In genomic region chr18:58400337-58400885, GRCh38 we compare ENCODE assay signal across 1 cellular context.
TF ChIP-seq lines count a peak whose summit lies in the region.

No MANE protein-coding gene starts in this region.

TF ChIP-seq in HepG2, 621 proteins besides CTCF, POLR2A, EP300 and RAD21 (continued from another document and continues in another):
- TF ChIP-seq ZBTB26 (CRISPR knock-in tag; IDR thresholded peaks at IDR 0.05; ENCODE audit: borderline replicate concordance) (no peak), ZNF562 (CRISPR knock-in tag; IDR thresholded peaks at IDR 0.05; ENCODE audit: borderline replicate concordance) (no peak), ZNF839 (CRISPR knock-in tag; IDR thresholded peaks at IDR 0.05; ENCODE audit: borderline replicate concordance) (no peak), ELF1 (CRISPR knock-in tag; IDR thresholded peaks at IDR 0.05) (no peak), ZNF24 (IDR thresholded peaks at IDR 0.05) (no peak), REST (IDR thresholded peaks at IDR 0.05; ENCODE audit: borderline replicate concordance in 1 of 2, low read depth in 1 of 2, low read length in 2 of 2) (no peak), REL (CRISPR knock-in tag; conservative IDR thresholded peaks at IDR 0.05) (no peak), AKNA (CRISPR knock-in tag; IDR thresholded peaks at IDR 0.05; ENCODE audit: borderline replicate concordance) (no peak), SRSF1 (optimal IDR thresholded peaks at IDR 0.05; ENCODE audit: low read depth, low read length) (no peak), ZSCAN22 (CRISPR knock-in tag; IDR thresholded peaks at IDR 0.05) (no peak), ZNF367 (CRISPR knock-in tag; IDR thresholded peaks at IDR 0.05; ENCODE audit: borderline replicate concordance) (no peak), MAX (IDR thresholded peaks at IDR 0.05) (no peak), NR2F6 (IDR thresholded peaks at IDR 0.05) (0 out of 2 replicates have a peak, but pooled peaks have one; percentile 1), NR2F6 (CRISPR knock-in tag; IDR thresholded peaks at IDR 0.05) (no peak), SAP130 (CRISPR knock-in tag; IDR thresholded peaks at IDR 0.05; ENCODE audit: low read depth) (no peak), PRDM10 (CRISPR knock-in tag; IDR thresholded peaks at IDR 0.05; ENCODE audit: low read depth) (no peak), CBX5 (CRISPR knock-in tag; IDR thresholded peaks at IDR 0.05; ENCODE audit: borderline replicate concordance) (no peak), KDM4B (CRISPR knock-in tag; IDR thresholded peaks at IDR 0.05) (no peak), MTA1 (CRISPR knock-in tag; IDR thresholded peaks at IDR 0.05; ENCODE audit: borderline replicate concordance) (no peak), ZNF776 (CRISPR knock-in tag; IDR thresholded peaks at IDR 0.05) (no peak), ARID3A (IDR thresholded peaks at IDR 0.05; ENCODE audit: low read depth, low read length) (no peak), ZNF136 (CRISPR knock-in tag; IDR thresholded peaks at IDR 0.05; ENCODE audit: low read depth) (no peak), ZBTB3 (CRISPR knock-in tag; IDR thresholded peaks at IDR 0.05; ENCODE audit: borderline replicate concordance, low read depth) (no peak), ZNF275 (CRISPR knock-in tag; IDR thresholded peaks at IDR 0.05; ENCODE audit: borderline replicate concordance) (0 out of 2 replicates have a peak, but pooled peaks have one; percentile 9), ZNF772 (CRISPR knock-in tag; IDR thresholded peaks at IDR 0.05) (no peak), ZNF337 (CRISPR knock-in tag; IDR thresholded peaks at IDR 0.05; ENCODE audit: borderline replicate concordance, low read depth) (no peak), ZNF441 (CRISPR knock-in tag; IDR thresholded peaks at IDR 0.05; ENCODE audit: borderline replicate concordance) (no peak), ISX (CRISPR knock-in tag; conservative IDR thresholded peaks at IDR 0.05) (no peak), CENPX (CRISPR knock-in tag; IDR thresholded peaks at IDR 0.05) (no peak), ZNF18 (CRISPR knock-in tag; IDR thresholded peaks at IDR 0.05; ENCODE audit: insufficient replicate concordance) (peak; percentile 23), ZNF576 (CRISPR knock-in tag; IDR thresholded peaks at IDR 0.05) (no peak), STAT5B (CRISPR knock-in tag; IDR thresholded peaks at IDR 0.05) (no peak), TIGD3 (CRISPR knock-in tag; IDR thresholded peaks at IDR 0.05; ENCODE audit: borderline replicate concordance) (no peak), NFIB (CRISPR knock-in tag; IDR thresholded peaks at IDR 0.05; ENCODE audit: borderline replicate concordance) (no peak), ZNF614 (CRISPR knock-in tag; IDR thresholded peaks at IDR 0.05; ENCODE audit: borderline replicate concordance) (no peak), ZNF580 (CRISPR knock-in tag; IDR thresholded peaks at IDR 0.05; ENCODE audit: borderline replicate concordance, low read depth) (no peak), ZNF784 (CRISPR knock-in tag; IDR thresholded peaks at IDR 0.05; ENCODE audit: borderline replicate concordance) (no peak), ZFP82 (CRISPR knock-in tag; IDR thresholded peaks at IDR 0.05; ENCODE audit: borderline replicate concordance) (no peak)
